In the genomic region with DNA sequence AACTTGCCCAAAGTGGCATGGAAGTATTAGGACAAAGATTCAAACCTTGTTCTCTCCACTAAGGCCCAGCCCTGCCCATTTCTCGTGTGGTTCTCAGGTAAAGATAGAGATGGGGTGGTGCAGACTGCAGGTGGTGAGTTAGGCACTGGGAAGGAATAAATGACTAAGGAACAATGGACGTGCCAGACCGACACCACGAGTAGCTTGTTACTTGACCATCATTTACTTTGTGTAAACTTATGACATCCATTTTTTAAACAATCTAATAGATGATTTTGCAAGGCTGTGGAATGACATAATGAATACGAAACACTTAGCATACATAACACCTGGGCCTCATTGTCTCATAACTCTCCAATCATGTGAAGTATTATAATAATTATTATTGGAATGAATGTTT, we compare ENCODE assay signal across 15 cellular contexts.
DNase-seq lines count a peak whose midpoint lies in the region; ATAC-seq, FAIRE-seq and TF ChIP-seq lines count a peak whose summit lies in the region.
"Had no signal": no experiment of that assay in that cellular context is flagged by ENCODE, and none has a peak within 500 bp of the region (broad histone marks: within the 10 kb centered on the region; RNA-seq: fewer than 3 reads in every experiment).

No MANE protein-coding gene starts in this region.

- intact Hi-C loops in left lung (cut with DNase I) (no loop called here), kidney (cut with DNase I) (no loop called here)

- H3K9ac ChIP-seq in BLaER1 treated with 17β-estradiol and CSF1 and Interleukin-3, amounts not matched to agents 10 nM and 100 nM = no peak overlapping the region
- H3K9ac ChIP-seq in stomach smooth muscle (ENCODE audit: low read length in 2 of 2) = peak overlapping the region; percentile 17 to 47
- H3K9ac ChIP-seq in kidney (ENCODE audit: low read length in 2 of 2) = no peak overlapping the region

- ATAC-seq in left lung (peak; percentile 39), GM21423 (IDR thresholded peaks at IDR 0.05; ENCODE audit: unreplicated experiment) (no peak)
- ATAC-seq: GM12878 had no signal

- peaks cover 0 to 32% (median 11%) of the 10 kb centered on the region in 10 experiments; a peak in 11 of 20 replicates for H3K4me1 ChIP-seq in BLaER1 treated with 17β-estradiol and CSF1 and Interleukin-3, amounts not matched to agents 10 nM and 100 nM
- peaks cover 0 to 13% of the 10 kb centered on the region in 2 donors for H3K4me1 ChIP-seq in left lung
- H3K4me1 ChIP-seq in stomach smooth muscle (ENCODE audit: control insufficient read depth, insufficient read depth, low read length) = peaks cover 39% of the 10 kb centered on the region
- no peaks in the 10 kb centered on the region for H3K4me1 ChIP-seq in kidney (ENCODE audit: control insufficient read depth in 1 of 2, insufficient read depth in 1 of 2, low read depth in 1 of 2, low read length in 2 of 2)

- no peaks in the 10 kb centered on the region for H3K9me3 ChIP-seq in BLaER1 treated with 17β-estradiol and CSF1 and Interleukin-3, amounts not matched to agents 10 nM and 100 nM (replicated peaks in 1 of 11)
- H3K9me3 ChIP-seq in left lung (no peaks in the 10 kb centered on the region), stomach smooth muscle (ENCODE audit: control insufficient read depth in 2 of 2, low read length in 2 of 2) (no peaks in the 10 kb centered on the region), kidney (ENCODE audit: control insufficient read depth in 1 of 2, low read length in 2 of 2) (no peaks in the 10 kb centered on the region)

- TF ChIP-seq CTCF in left lung (IDR thresholded peaks at IDR 0.05) (no peak), kidney (IDR thresholded peaks at IDR 0.05; ENCODE audit: borderline replicate concordance, extremely low read depth, insufficient read depth) (no peak)

- H3K36me3 ChIP-seq in BLaER1 treated with 17β-estradiol and CSF1 and Interleukin-3, amounts not matched to agents 10 nM and 100 nM = no peaks in the 10 kb centered on the region
- H3K36me3 ChIP-seq in left lung = no peaks in the 10 kb centered on the region
- no peaks in the 10 kb centered on the region for H3K36me3 ChIP-seq in stomach smooth muscle (ENCODE audit: control insufficient read depth in 2 of 2, insufficient read depth in 2 of 2, low read length in 2 of 2)
- H3K36me3 ChIP-seq in kidney (ENCODE audit: control insufficient read depth in 1 of 2, insufficient read depth in 2 of 2, low read length in 2 of 2) = no peaks in the 10 kb centered on the region

- no peak for DNase-seq in caudate nucleus (lab: John Stamatoyannopoulos, UW)
- DNase-seq in left lung = no peak
- DNase-seq in amniotic stem cell (lab: John Stamatoyannopoulos, UW) = no peak
- DNase-seq in kidney = no peak
- no peak for DNase-seq in NCI-H345 (lab: John Stamatoyannopoulos, UW)
- DNase-seq: CD4-positive, alpha-beta memory T cell; DMS79; GOT3; H9 had no signal

- no peak overlapping the region for H3K4me3 ChIP-seq in BLaER1 treated with 17β-estradiol and CSF1 and Interleukin-3, amounts not matched to agents 10 nM and 100 nM
- no peak overlapping the region for H3K4me3 ChIP-seq in left lung
- peak overlapping the region; percentile 38 to 55 for H3K4me3 ChIP-seq in stomach smooth muscle (ENCODE audit: low read length in 2 of 2)
- no peak overlapping the region for H3K4me3 ChIP-seq in kidney (ENCODE audit: low read length in 2 of 2)
- H3K4me3 ChIP-seq: GM12878 had no signal

- no peaks in the 10 kb centered on the region for H3K27me3 ChIP-seq in BLaER1 treated with 17β-estradiol and CSF1 and Interleukin-3, amounts not matched to agents 10 nM and 100 nM
- H3K27me3 ChIP-seq in left lung (peaks cover 0 to 13% of the 10 kb centered on the region in 2 donors), stomach smooth muscle (ENCODE audit: control insufficient read depth in 1 of 2, insufficient read depth in 2 of 2, low read length in 2 of 2) (no peaks in the 10 kb centered on the region)

- peak overlapping the region in 2 of 11 experiments; percentile 46 to 65; a peak in 3 of 22 replicates for H3K27ac ChIP-seq in BLaER1 treated with 17β-estradiol and CSF1 and Interleukin-3, amounts not matched to agents 10 nM and 100 nM
- H3K27ac ChIP-seq in caudate nucleus (ENCODE audit: low read depth, low read length) (peak overlapping the region; percentile 18), left lung (peak overlapping the region in 1 of 2 donors; percentile 57), stomach smooth muscle (ENCODE audit: low read length) (peak overlapping the region; percentile 84), kidney (ENCODE audit: low read depth in 2 of 2, low read length in 2 of 2) (no peak overlapping the region)
- H3K27ac ChIP-seq: C4-2B had no signal

- H3K4me2 ChIP-seq in BLaER1 treated with 17β-estradiol and CSF1 and Interleukin-3, amounts not matched to agents 10 nM and 100 nM = peak overlapping the region in 6 of 11 experiments; percentile 13 to 78 (median 71); a peak in 10 of 22 replicates

- FAIRE-seq in kidney (lab: Jason Lieb, UNC) = no peak
- FAIRE-seq: GM12878, GM18507 had no signal

- H4K20me1 ChIP-seq in BLaER1 treated with 17β-estradiol and CSF1 and Interleukin-3, amounts not matched to agents 10 nM and 100 nM = 0 out of 22 replicates have a peak, but pooled peaks cover 0 to 3% (median 0%) of the 10 kb centered on the region in 11 experiments

Comparison
In these comparisons a context has a peak if more than half of its experiments do, and no peak if none do; other contexts are left out.
1. H3K27ac ChIP-seq: peak in caudate nucleus (single experiment) and stomach smooth muscle (single experiment); none in kidney (0 of 2).
2. H3K4me3 ChIP-seq: peak in stomach smooth muscle (2 of 2); none in BLaER1 treated with 17β-estradiol and CSF1 and Interleukin-3, amounts not matched to agents 10 nM and 100 nM (0 of 10), left lung (0 of 2) and kidney (0 of 2).
3. H3K9ac ChIP-seq: peak in stomach smooth muscle (2 of 2); none in BLaER1 treated with 17β-estradiol and CSF1 and Interleukin-3, amounts not matched to agents 10 nM and 100 nM (0 of 11) and kidney (0 of 2).